ENCODE assay signal across 27 cellular contexts in the genomic region with DNA sequence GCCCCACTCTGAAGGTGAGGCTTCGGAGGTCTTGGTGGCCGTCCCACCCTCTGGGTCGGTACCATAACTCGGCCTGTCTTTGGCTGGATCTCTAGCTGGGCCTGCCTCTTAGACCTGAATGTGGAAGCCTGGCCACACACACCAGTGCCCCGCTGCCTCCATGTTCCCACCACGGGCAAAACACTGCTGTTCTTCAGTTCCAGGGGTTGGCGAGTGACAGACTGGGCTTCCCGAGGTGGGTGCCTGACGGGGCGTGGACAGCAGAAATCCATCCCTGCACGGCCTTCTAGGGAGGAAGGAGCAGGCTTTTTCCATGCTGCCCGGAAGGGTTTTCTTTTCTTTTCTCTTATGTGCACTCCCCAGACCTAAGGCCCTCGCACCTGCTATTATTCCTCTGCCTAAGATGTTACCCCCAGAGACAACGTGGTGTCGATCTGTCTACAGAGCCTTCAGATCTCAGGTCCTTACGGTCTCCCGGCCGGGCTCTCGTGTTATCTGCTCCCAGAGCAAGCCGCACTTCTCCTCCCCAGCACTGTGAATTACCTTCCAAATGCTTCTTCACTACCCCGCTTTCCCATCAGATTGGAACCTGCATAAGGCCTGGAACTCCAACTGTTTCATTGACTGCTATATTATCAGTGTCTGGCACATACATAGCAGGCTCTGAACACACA.
"Had no signal": no experiment of that assay in that cellular context is flagged by ENCODE, and none has a peak within 500 bp of the region (broad histone marks: within the 10 kb centered on the region; RNA-seq: fewer than 3 reads in every experiment).

No MANE protein-coding gene starts in this region.

- H3K9ac ChIP-seq: parathyroid adenoma had no signal

- H3K27me3 ChIP-seq: breast epithelium, right atrium auricular region, testis, transverse colon, vagina had no signal

- ATAC-seq: activated CD8-positive, alpha-beta T cell treated with anti-CD3 and anti-CD28 coated beads for 36 hours; left cardiac atrium; psoas muscle; stimulated activated naive CD8-positive, alpha-beta T cell treated with anti-CD3 and anti-CD28 coated beads, Interleukin-15, Interleukin-2, amounts not matched to agents 100 U/mL and 50 U/mL, for 24 hours had no signal

- H3K4me1 ChIP-seq: breast epithelium, parathyroid adenoma, psoas muscle, right atrium auricular region, testis, transverse colon, vagina had no signal

- H3K36me3 ChIP-seq: breast epithelium, right atrium auricular region, transverse colon, vagina had no signal

- H3K4me3 ChIP-seq: breast epithelium, psoas muscle, right atrium auricular region, testis, transverse colon, vagina had no signal

- FAIRE-seq: colon, frontal cortex, islet of Langerhans had no signal

- H3K79me2 ChIP-seq: parathyroid adenoma had no signal

- DNase-seq: activated CD4-positive, alpha-beta T cell treated with anti-CD3 and anti-CD28 coated beads for 1 hour; activated CD4-positive, alpha-beta T cell treated with anti-CD3 and anti-CD28 coated beads, Interleukin-2, amount 50 U/mL, for 1 hour; activated CD8-positive, alpha-beta T cell treated with anti-CD3 and anti-CD28 coated beads for 36 hours; activated naive CD4-positive, alpha-beta T cell; activated T-cell treated with anti-CD3 and anti-CD28 coated beads for 4 hours; dermis blood vessel endothelial cell; effector CD4-positive, alpha-beta T cell; left cardiac atrium; mammary epithelial cell; naive B cell; nucleus accumbens; stimulated activated CD4-positive, alpha-beta T cell treated with anti-CD3 and anti-CD28 coated beads, Interleukin-2, amount 100 ng/mL, for 48 hours; stimulated activated naive CD8-positive, alpha-beta T cell treated with anti-CD3 and anti-CD28 coated beads, Interleukin-15, Interleukin-2, amounts not matched to agents 100 U/mL and 50 U/mL, for 24 hours; testis; transverse colon had no signal

- H3K4me3 Mint-ChIP-seq: activated CD8-positive, alpha-beta T cell treated with anti-CD3 and anti-CD28 coated beads for 36 hours; activated T-helper 17 cell treated with anti-CD3 and anti-CD28 coated beads, Interleukin-2, amount 50 U/mL, for 72 hours; mesothelial cell of epicardium; naive B cell; WTC11 had no signal

- H3K9me3 ChIP-seq: testis had no signal

- H3K27ac ChIP-seq: breast epithelium, parathyroid adenoma, psoas muscle, right atrium auricular region, testis, transverse colon, vagina had no signal

- H3K27ac Mint-ChIP-seq: activated CD8-positive, alpha-beta T cell treated with anti-CD3 and anti-CD28 coated beads for 36 hours; activated naive CD4-positive, alpha-beta T cell treated with anti-CD3 and anti-CD28 coated beads, Interleukin-2, amount 50 U/mL, for 72 hours; activated T-helper 17 cell treated with anti-CD3 and anti-CD28 coated beads, Interleukin-2, amount 50 U/mL, for 72 hours; mesothelial cell of epicardium; naive B cell; WTC11 had no signal

- H2AFZ ChIP-seq: parathyroid adenoma had no signal

- H3K27me3 Mint-ChIP-seq: activated CD8-positive, alpha-beta T cell treated with anti-CD3 and anti-CD28 coated beads for 36 hours; activated T-helper 17 cell treated with anti-CD3 and anti-CD28 coated beads, Interleukin-2, amount 50 U/mL, for 72 hours had no signal

- H3K4me1 Mint-ChIP-seq: activated T-helper 17 cell treated with anti-CD3 and anti-CD28 coated beads, Interleukin-2, amount 50 U/mL, for 72 hours; mesothelial cell of epicardium had no signal
